12 cellular contexts compared by ENCODE assay signal in the genomic region with DNA sequence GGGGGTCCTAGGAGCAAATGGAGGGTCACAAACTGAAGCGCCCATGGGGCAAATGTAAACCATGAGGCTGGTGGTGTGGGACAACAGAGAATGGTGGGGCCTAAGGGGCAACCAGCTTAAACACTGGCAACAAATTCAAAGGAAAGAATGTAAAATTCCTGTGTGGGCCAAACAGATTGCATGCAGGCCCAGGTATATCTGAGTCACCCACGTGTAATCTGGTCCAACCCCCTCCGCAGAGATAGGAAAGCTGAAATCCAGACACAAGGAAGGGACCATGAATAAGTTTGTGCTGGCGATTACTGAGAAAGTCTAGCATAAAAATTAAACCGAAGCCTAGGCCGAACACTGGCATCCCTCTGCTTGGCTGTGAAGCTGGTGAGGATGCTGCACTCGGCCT.
A peak's percentile ranks its signal among the peaks of the same experiment; 100 is the strongest.
DNase-seq lines count a peak whose midpoint lies in the region; ATAC-seq and TF ChIP-seq lines count a peak whose summit lies in the region.
"Had no signal": no experiment of that assay in that cellular context is flagged by ENCODE, and none has a peak within 500 bp of the region (broad histone marks: within the 10 kb centered on the region; RNA-seq: fewer than 3 reads in every experiment).

No MANE protein-coding gene starts in this region.

- H3K4me3 ChIP-seq in breast epithelium: no peak overlapping the region
- H3K4me3 ChIP-seq in thyroid gland (replicated peaks in 1 of 3): no peak overlapping the region

- TF ChIP-seq POLR2A in breast epithelium (IDR thresholded peaks at IDR 0.05) (no peak), thyroid gland (IDR thresholded peaks at IDR 0.05) (no peak)

- peaks cover 62% of the 10 kb centered on the region for H3K4me1 Mint-ChIP-seq in memory B cell
- peaks cover 57% of the 10 kb centered on the region for H3K4me1 Mint-ChIP-seq in osteocyte (ENCODE audit: unreplicated experiment)

- ATAC-seq in memory B cell (ENCODE audit: low read depth) (no peak), GM21423 (IDR thresholded peaks at IDR 0.05; ENCODE audit: unreplicated experiment) (no peak)
- ATAC-seq: T-cell had no signal

- 89 to 96% methylated on average over 7 of the region's 7 CpGs for WGBS in thyroid gland, 2 donors

- peak; percentile 49 for DNase-seq in HT-29 (ENCODE audit: low spot score)
- DNase-seq in breast epithelium (ENCODE audit: low spot score in 2 of 2): no peak
- DNase-seq in memory B cell (ENCODE audit: low spot score in 2 of 2): no peak
- DNase-seq in thyroid gland: no peak
- DNase-seq in osteocyte (ENCODE audit: extremely low spot score, unreplicated experiment): no peak
- DNase-seq in globus pallidus (ENCODE audit: low spot score): no peak
- no peak for DNase-seq in NCI-H526 (lab: John Stamatoyannopoulos, UW)
- DNase-seq: DMS 273 treated with DMSO at 0.1 percent for 48 hours, NCI-H2171 had no signal

- intact Hi-C loops in breast epithelium (cut with DNase I; ENCODE audit: low total_unique reads) (loop anchor here (5.0 kb wide), 1 partner anchor 1138 kb away; no protein-coding TSS in a partner anchor), thyroid gland (cut with DNase I) (no loop called here)

- H3K36me3 Mint-ChIP-seq in memory B cell (peaks cover under 1% of the 10 kb centered on the region), osteocyte (ENCODE audit: unreplicated experiment) (peaks cover 4% of the 10 kb centered on the region)

- H3K27me3 Mint-ChIP-seq in memory B cell (no peaks in the 10 kb centered on the region), osteocyte (ENCODE audit: unreplicated experiment) (no peaks in the 10 kb centered on the region)
- H3K27me3 Mint-ChIP-seq: T-cell had no signal

- H3K4me1 ChIP-seq in breast epithelium: peaks cover 0 to 4% of the 10 kb centered on the region in 2 donors
- peaks cover 74 to 95% of the 10 kb centered on the region in 2 donors for H3K4me1 ChIP-seq in thyroid gland

- H3K9me3 ChIP-seq in breast epithelium (no peaks in the 10 kb centered on the region), thyroid gland (no peaks in the 10 kb centered on the region)

- H3K27me3 ChIP-seq in breast epithelium (no peaks in the 10 kb centered on the region), thyroid gland (no peaks in the 10 kb centered on the region)
- H3K27me3 ChIP-seq: brain microvascular endothelial cell had no signal

- H3K27ac Mint-ChIP-seq in memory B cell (peak overlapping the region; percentile 86), osteocyte (ENCODE audit: unreplicated experiment) (no peak overlapping the region)
- H3K27ac Mint-ChIP-seq: T-cell had no signal

- no peaks in the 10 kb centered on the region for H3K36me3 ChIP-seq in breast epithelium
- no peaks in the 10 kb centered on the region for H3K36me3 ChIP-seq in thyroid gland
- H3K36me3 ChIP-seq: brain microvascular endothelial cell had no signal

- TF ChIP-seq CTCF in breast epithelium (IDR thresholded peaks at IDR 0.05) (no peak), thyroid gland (IDR thresholded peaks at IDR 0.05) (no peak), osteocyte (IDR thresholded peaks at IDR 0.05) (no peak)

- H3K27ac ChIP-seq in breast epithelium (peak overlapping the region; percentile 45 to 64), thyroid gland (peak overlapping the region; percentile 77 to 96 (median 90))
- H3K27ac ChIP-seq: brain microvascular endothelial cell had no signal

- H3K4me3 Mint-ChIP-seq in memory B cell (peak overlapping the region; percentile 63), osteocyte (ENCODE audit: unreplicated experiment) (no peak overlapping the region)
- H3K4me3 Mint-ChIP-seq: T-cell had no signal

- no peaks in the 10 kb centered on the region for H3K9me3 Mint-ChIP-seq in memory B cell
- H3K9me3 Mint-ChIP-seq in osteocyte (ENCODE audit: unreplicated experiment): no peaks in the 10 kb centered on the region
- H3K9me3 Mint-ChIP-seq: T-cell had no signal
